1 cellular context compared by ENCODE assay signal in the genomic region with DNA sequence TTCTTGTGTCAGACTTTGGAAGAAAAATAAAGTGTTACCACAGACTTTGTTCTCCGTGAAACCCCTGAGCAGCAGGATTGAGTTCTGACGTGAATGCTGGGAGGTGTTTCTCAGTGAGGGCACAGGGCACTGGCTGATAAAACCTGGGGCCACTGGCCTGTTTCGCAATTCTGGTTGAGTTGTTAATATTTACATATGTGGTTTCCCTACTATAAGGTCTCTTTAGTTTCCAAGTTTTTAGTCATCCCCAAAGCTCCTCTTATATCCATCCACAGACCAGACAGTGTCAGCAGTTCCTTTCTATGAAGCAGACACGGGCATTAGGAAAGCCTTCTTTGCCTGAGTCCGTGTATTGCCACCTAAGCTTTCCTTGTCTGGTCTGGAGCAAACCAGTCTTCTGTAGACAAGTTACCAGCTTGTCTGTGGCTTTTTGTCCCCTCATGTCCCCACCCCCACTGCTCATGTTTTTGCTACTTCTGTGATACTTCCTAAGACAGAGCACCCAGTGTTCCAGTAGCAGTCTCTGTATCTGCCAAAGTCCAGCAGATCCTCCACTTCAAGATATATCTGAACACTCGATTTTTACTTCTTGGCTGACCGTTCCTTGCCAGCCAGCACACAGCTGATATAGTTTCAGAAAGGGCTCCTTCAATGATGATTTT.
TF ChIP-seq lines count a peak whose summit lies in the region.

No MANE protein-coding gene starts in this region.

TF ChIP-seq in liver, 16 proteins besides CTCF, POLR2A, EP300 and RAD21 (continued from another document):
- TF ChIP-seq, protein P1, sequence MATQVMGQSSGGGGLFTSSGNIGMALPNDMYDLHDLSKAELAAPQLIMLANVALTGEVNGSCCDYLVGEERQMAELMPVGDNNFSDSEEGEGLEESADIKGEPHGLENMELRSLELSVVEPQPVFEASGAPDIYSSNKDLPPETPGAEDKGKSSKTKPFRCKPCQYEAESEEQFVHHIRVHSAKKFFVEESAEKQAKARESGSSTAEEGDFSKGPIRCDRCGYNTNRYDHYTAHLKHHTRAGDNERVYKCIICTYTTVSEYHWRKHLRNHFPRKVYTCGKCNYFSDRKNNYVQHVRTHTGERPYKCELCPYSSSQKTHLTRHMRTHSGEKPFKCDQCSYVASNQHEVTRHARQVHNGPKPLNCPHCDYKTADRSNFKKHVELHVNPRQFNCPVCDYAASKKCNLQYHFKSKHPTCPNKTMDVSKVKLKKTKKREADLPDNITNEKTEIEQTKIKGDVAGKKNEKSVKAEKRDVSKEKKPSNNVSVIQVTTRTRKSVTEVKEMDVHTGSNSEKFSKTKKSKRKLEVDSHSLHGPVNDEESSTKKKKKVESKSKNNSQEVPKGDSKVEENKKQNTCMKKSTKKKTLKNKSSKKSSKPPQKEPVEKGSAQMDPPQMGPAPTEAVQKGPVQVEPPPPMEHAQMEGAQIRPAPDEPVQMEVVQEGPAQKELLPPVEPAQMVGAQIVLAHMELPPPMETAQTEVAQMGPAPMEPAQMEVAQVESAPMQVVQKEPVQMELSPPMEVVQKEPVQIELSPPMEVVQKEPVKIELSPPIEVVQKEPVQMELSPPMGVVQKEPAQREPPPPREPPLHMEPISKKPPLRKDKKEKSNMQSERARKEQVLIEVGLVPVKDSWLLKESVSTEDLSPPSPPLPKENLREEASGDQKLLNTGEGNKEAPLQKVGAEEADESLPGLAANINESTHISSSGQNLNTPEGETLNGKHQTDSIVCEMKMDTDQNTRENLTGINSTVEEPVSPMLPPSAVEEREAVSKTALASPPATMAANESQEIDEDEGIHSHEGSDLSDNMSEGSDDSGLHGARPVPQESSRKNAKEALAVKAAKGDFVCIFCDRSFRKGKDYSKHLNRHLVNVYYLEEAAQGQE (IDR thresholded peaks at IDR 0.05): peak; percentile 76
- TF ChIP-seq, protein P2, sequence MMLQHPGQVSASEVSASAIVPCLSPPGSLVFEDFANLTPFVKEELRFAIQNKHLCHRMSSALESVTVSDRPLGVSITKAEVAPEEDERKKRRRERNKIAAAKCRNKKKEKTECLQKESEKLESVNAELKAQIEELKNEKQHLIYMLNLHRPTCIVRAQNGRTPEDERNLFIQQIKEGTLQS (IDR thresholded peaks at IDR 0.05): peak; percentile 72
- TF ChIP-seq, protein P3, sequence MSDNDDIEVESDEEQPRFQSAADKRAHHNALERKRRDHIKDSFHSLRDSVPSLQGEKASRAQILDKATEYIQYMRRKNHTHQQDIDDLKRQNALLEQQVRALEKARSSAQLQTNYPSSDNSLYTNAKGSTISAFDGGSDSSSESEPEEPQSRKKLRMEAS (IDR thresholded peaks at IDR 0.05): peak; percentile 86
